ENCODE assay signal across 9 cellular contexts in the genomic region with DNA sequence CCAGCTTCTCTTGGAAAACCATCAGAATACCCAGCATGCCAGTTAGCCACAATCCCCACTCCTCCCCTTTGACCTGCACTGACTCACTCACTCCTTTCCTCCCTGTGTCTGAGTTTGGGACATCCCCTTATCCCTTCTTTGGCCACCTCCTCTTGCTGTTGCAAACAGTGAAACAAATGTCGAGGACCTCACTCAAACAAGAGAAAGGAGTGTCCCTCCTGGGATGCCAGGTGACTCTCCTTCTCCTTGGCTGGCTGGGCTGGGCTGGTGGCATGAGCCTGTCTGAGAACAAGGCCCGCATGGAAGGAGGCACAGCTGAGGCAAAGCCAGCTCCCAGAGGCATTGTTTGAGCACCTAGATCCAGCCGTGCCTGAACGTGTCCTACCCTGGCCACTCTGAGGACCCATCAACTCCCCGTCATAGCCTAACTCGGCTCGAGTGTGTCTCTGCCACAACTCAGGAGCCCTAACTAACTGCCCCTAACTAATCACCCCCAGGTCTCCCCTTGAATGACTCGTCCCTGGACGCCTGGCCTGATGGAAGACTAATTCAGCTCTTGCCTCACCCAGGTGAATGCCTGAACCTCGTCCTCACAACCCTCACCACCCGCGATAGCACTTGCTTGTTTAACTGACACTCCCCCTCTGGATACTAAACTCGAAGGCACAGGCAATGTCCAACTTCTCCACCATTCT. TPM values are rescaled to one million over a fixed set of nuclear protein-coding genes. Genes with fewer than 3 reads are reported as not detected.
DNase-seq lines count a peak whose midpoint lies in the region; ATAC-seq lines count a peak whose summit lies in the region.
"Had no signal": no experiment of that assay in that cellular context is flagged by ENCODE, and none has a peak within 500 bp of the region (broad histone marks: within the 10 kb centered on the region; RNA-seq: fewer than 3 reads in every experiment).

No MANE protein-coding gene starts in this region.

- H3K9me3 Mint-ChIP-seq in activated naive CD8-positive, alpha-beta T cell treated with anti-CD3 and anti-CD28 coated beads for 36 hours: no peaks in the 10 kb centered on the region
- no peaks in the 10 kb centered on the region for H3K9me3 Mint-ChIP-seq in stimulated activated effector memory CD8-positive, alpha-beta T cell treated with anti-CD3 and anti-CD28 coated beads, Interleukin-12 subunit alpha, Interleukin-12 subunit beta, amount 100 ng/mL, for 72 hours

- H3K4me1 Mint-ChIP-seq in activated naive CD8-positive, alpha-beta T cell treated with anti-CD3 and anti-CD28 coated beads for 36 hours: peaks cover 22% of the 10 kb centered on the region
- peaks cover 44% of the 10 kb centered on the region for H3K4me1 Mint-ChIP-seq in stimulated activated effector memory CD8-positive, alpha-beta T cell treated with anti-CD3 and anti-CD28 coated beads, Interleukin-12 subunit alpha, Interleukin-12 subunit beta, amount 100 ng/mL, for 72 hours

- peak; percentile 79 for DNase-seq in GM04504 (ENCODE audit: low read depth)
- no peak for DNase-seq in activated naive CD8-positive, alpha-beta T cell treated with anti-CD3 and anti-CD28 coated beads for 36 hours
- DNase-seq in fibroblast of the conjunctiva (ENCODE audit: low read depth): peak; percentile 40
- DNase-seq in stimulated activated effector memory CD8-positive, alpha-beta T cell treated with anti-CD3 and anti-CD28 coated beads, Interleukin-12 subunit alpha, Interleukin-12 subunit beta, amount 100 ng/mL, for 72 hours (ENCODE audit: low spot score in 2 of 2): no peak
- no peak for DNase-seq in NCI-H2081 treated with DMSO at 0.1 percent for 48 hours (lab: John Stamatoyannopoulos, UW)
- DNase-seq in HK-2 (ENCODE audit: unreplicated experiment): no peak
- no peak for DNase-seq in DMS53 treated with DMSO at 0.1 percent for 48 hours (lab: John Stamatoyannopoulos, UW; ENCODE audit: unreplicated experiment)
- DNase-seq: stimulated activated CD4-positive, alpha-beta T cell treated with anti-CD3 and anti-CD28 coated beads, Interleukin-1b, Interleukin-23, amount 100 ng/mL, for 48 hours had no signal

- peak overlapping the region; percentile 9 for H3K27ac Mint-ChIP-seq in activated naive CD8-positive, alpha-beta T cell treated with anti-CD3 and anti-CD28 coated beads for 36 hours
- H3K27ac Mint-ChIP-seq in stimulated activated effector memory CD8-positive, alpha-beta T cell treated with anti-CD3 and anti-CD28 coated beads, Interleukin-12 subunit alpha, Interleukin-12 subunit beta, amount 100 ng/mL, for 72 hours: peak overlapping the region; percentile 78

- H3K27me3 Mint-ChIP-seq in activated naive CD8-positive, alpha-beta T cell treated with anti-CD3 and anti-CD28 coated beads for 36 hours: no peaks in the 10 kb centered on the region

- no peak for ATAC-seq in stimulated activated effector memory CD8-positive, alpha-beta T cell treated with anti-CD3 and anti-CD28 coated beads, Interleukin-12 subunit alpha, Interleukin-12 subunit beta, amount 100 ng/mL, for 72 hours
- no peak for ATAC-seq in GM19023 (IDR thresholded peaks at IDR 0.05; ENCODE audit: unreplicated experiment)

- H3K4me3 Mint-ChIP-seq in activated naive CD8-positive, alpha-beta T cell treated with anti-CD3 and anti-CD28 coated beads for 36 hours: no peak overlapping the region
- H3K4me3 Mint-ChIP-seq in stimulated activated effector memory CD8-positive, alpha-beta T cell treated with anti-CD3 and anti-CD28 coated beads, Interleukin-12 subunit alpha, Interleukin-12 subunit beta, amount 100 ng/mL, for 72 hours: no peak overlapping the region

- no peaks in the 10 kb centered on the region for H3K36me3 Mint-ChIP-seq in activated naive CD8-positive, alpha-beta T cell treated with anti-CD3 and anti-CD28 coated beads for 36 hours
- H3K36me3 Mint-ChIP-seq in stimulated activated effector memory CD8-positive, alpha-beta T cell treated with anti-CD3 and anti-CD28 coated beads, Interleukin-12 subunit alpha, Interleukin-12 subunit beta, amount 100 ng/mL, for 72 hours: peaks cover 10% of the 10 kb centered on the region

RNA-seq across cellular contexts. Expression of a gene that starts 43.0 kb away (rescaled TPM):
- total RNA-seq in activated naive CD8-positive, alpha-beta T cell treated with anti-CD3 and anti-CD28 coated beads for 36 hours: 100 to 1,000 TPM; 106 to 112 TPM

Comparison
In these comparisons a context has a peak if more than half of its experiments do, and no peak if none do; other contexts are left out.
1. DNase-seq: peak in GM04504 (single experiment) and fibroblast of the conjunctiva (single experiment); none in activated naive CD8-positive, alpha-beta T cell treated with anti-CD3 and anti-CD28 coated beads for 36 hours (single experiment), stimulated activated effector memory CD8-positive, alpha-beta T cell treated with anti-CD3 and anti-CD28 coated beads, Interleukin-12 subunit alpha, Interleukin-12 subunit beta, amount 100 ng/mL, for 72 hours (0 of 2), NCI-H2081 treated with DMSO at 0.1 percent for 48 hours (single experiment), HK-2 (single experiment) and DMS53 treated with DMSO at 0.1 percent for 48 hours (single experiment).